1 cellular context compared by ENCODE assay signal in the genomic region with DNA sequence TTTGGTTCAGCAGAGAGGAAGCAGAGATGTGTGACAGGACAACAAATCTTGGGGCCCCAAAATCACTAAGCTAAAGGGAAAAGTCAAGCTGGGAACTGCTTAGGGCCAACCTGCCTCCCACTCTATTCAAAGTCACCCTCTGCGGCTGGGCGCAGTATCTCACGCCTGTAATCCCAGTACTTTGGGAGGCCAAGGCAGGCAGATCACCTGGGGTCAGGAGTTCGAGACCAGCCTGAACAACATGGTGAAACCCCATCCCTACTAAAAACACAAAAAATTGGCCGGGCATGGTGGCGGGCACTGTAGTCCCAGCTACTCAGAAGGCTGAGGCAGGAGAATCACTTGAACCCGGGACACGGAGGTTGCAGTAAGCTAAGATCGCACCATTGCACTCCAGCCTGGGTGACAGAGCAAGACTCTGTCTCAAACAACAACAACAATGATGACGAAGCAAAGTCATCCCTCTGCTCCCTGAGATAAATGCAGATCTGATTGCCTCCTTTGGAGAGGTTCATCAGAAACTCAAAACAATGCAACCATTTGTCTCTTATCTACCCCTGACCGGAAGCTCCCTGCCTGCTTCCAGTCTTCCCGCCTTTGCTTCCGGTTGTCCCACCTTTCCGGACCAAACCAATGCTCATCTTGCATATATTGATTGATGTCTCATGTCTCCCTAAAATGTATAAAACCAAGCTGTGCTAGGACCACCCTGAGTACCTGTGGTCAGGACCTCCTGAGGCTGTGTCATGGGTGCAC.
TF ChIP-seq lines count a peak whose summit lies in the region.
"Not testable (repeated sequence)": the region's sequence is repeated elsewhere in the genome, so short reads cannot be mapped to it uniquely, and the experiment has no call there.

No MANE protein-coding gene starts in this region.

TF ChIP-seq in K562, 482 proteins besides CTCF, POLR2A, EP300 and RAD21 (continued from another document):
- TF ChIP-seq, protein P1, sequence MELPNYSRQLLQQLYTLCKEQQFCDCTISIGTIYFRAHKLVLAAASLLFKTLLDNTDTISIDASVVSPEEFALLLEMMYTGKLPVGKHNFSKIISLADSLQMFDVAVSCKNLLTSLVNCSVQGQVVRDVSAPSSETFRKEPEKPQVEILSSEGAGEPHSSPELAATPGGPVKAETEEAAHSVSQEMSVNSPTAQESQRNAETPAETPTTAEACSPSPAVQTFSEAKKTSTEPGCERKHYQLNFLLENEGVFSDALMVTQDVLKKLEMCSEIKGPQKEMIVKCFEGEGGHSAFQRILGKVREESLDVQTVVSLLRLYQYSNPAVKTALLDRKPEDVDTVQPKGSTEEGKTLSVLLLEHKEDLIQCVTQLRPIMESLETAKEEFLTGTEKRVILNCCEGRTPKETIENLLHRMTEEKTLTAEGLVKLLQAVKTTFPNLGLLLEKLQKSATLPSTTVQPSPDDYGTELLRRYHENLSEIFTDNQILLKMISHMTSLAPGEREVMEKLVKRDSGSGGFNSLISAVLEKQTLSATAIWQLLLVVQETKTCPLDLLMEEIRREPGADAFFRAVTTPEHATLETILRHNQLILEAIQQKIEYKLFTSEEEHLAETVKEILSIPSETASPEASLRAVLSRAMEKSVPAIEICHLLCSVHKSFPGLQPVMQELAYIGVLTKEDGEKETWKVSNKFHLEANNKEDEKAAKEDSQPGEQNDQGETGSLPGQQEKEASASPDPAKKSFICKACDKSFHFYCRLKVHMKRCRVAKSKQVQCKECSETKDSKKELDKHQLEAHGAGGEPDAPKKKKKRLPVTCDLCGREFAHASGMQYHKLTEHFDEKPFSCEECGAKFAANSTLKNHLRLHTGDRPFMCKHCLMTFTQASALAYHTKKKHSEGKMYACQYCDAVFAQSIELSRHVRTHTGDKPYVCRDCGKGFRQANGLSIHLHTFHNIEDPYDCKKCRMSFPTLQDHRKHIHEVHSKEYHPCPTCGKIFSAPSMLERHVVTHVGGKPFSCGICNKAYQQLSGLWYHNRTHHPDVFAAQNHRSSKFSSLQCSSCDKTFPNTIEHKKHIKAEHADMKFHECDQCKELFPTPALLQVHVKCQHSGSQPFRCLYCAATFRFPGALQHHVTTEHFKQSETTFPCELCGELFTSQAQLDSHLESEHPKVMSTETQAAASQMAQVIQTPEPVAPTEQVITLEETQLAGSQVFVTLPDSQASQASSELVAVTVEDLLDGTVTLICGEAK (IDR thresholded peaks at IDR 0.05), result peak; percentile 92
- TF ChIP-seq, protein P1 (CRISPR knock-in tag; IDR thresholded peaks at IDR 0.05), result not testable (repeated sequence)
- TF ChIP-seq, protein P2, sequence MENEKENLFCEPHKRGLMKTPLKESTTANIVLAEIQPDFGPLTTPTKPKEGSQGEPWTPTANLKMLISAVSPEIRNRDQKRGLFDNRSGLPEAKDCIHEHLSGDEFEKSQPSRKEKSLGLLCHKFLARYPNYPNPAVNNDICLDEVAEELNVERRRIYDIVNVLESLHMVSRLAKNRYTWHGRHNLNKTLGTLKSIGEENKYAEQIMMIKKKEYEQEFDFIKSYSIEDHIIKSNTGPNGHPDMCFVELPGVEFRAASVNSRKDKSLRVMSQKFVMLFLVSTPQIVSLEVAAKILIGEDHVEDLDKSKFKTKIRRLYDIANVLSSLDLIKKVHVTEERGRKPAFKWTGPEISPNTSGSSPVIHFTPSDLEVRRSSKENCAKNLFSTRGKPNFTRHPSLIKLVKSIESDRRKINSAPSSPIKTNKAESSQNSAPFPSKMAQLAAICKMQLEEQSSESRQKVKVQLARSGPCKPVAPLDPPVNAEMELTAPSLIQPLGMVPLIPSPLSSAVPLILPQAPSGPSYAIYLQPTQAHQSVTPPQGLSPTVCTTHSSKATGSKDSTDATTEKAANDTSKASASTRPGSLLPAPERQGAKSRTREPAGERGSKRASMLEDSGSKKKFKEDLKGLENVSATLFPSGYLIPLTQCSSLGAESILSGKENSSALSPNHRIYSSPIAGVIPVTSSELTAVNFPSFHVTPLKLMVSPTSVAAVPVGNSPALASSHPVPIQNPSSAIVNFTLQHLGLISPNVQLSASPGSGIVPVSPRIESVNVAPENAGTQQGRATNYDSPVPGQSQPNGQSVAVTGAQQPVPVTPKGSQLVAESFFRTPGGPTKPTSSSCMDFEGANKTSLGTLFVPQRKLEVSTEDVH (IDR thresholded peaks at IDR 0.05; ENCODE audit: low read depth, partially characterized antibody), result peak; percentile 39
- not testable (repeated sequence) for TF ChIP-seq NR4A1 (CRISPR knock-in tag; IDR thresholded peaks at IDR 0.05)
- TF ChIP-seq NR4A1 (tag; IDR thresholded peaks at IDR 0.05) (peak; percentile 59; the same call in 1 of the 2 replicates), ARNT (IDR thresholded peaks at IDR 0.05) (peak in 1 of 2 experiments; percentile 53; a peak in 1 of 4 replicates), NBN (IDR thresholded peaks at IDR 0.05; ENCODE audit: low read depth) (peak; percentile 30; the same call in 1 of the 2 replicates), NCOR1 (IDR thresholded peaks at IDR 0.05) (peak; percentile 54; the same call in 1 of the 2 replicates), HDAC1 (IDR thresholded peaks at IDR 0.05) (0 out of 4 replicates have a peak, but pooled peaks of 1 of the 2 experiments have one; percentile 22), FOSL1 (tag; conservative IDR thresholded peaks at IDR 0.05) (peak; percentile 66; the same call in 1 of the 2 replicates), RCOR1 (IDR thresholded peaks at IDR 0.05; ENCODE audit: borderline replicate concordance in 1 of 2, low read depth in 2 of 2, low read length in 2 of 2) (peak in 1 of 2 experiments; percentile 76; a peak in 2 of 4 replicates)
- TF ChIP-seq, protein P3, sequence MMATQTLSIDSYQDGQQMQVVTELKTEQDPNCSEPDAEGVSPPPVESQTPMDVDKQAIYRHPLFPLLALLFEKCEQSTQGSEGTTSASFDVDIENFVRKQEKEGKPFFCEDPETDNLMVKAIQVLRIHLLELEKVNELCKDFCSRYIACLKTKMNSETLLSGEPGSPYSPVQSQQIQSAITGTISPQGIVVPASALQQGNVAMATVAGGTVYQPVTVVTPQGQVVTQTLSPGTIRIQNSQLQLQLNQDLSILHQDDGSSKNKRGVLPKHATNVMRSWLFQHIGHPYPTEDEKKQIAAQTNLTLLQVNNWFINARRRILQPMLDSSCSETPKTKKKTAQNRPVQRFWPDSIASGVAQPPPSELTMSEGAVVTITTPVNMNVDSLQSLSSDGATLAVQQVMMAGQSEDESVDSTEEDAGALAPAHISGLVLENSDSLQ (IDR thresholded peaks at IDR 0.05), result peak; percentile 95
